ENCODE assay signal across 3 cellular contexts in genomic region chr18:59400407-59400806, GRCh38.
"Had no signal": no experiment of that assay in that cellular context is flagged by ENCODE, and none has a peak within 500 bp of the region (broad histone marks: within the 10 kb centered on the region; RNA-seq: fewer than 3 reads in every experiment).

No MANE protein-coding gene starts in this region.

- DNase-seq: GDM1, GF-D8 had no signal

- ATAC-seq: GM12878 had no signal

- H3K4me3 ChIP-seq: GM12878 had no signal
